9 cellular contexts compared by ENCODE assay signal in genomic region chr9:101035098-101035497, GRCh38. TPM values are rescaled to one million over a fixed set of nuclear protein-coding genes. Genes with fewer than 3 reads are reported as not detected.
"Had no signal": no experiment of that assay in that cellular context is flagged by ENCODE, and none has a peak within 500 bp of the region (broad histone marks: within the 10 kb centered on the region; RNA-seq: fewer than 3 reads in every experiment).

No MANE protein-coding gene starts in this region.

- H3K27ac ChIP-seq: HL-60, KMS-11 had no signal

- H3K4me3 Mint-ChIP-seq: IgD-negative memory B cell had no signal

- H3K4me3 ChIP-seq: K562 had no signal

- H3K4me1 Mint-ChIP-seq: IgD-negative memory B cell had no signal

- FAIRE-seq: HepG2, HTR-8/SVneo, K562 had no signal

- H3K27ac Mint-ChIP-seq: IgD-negative memory B cell had no signal

- H3K36me3 Mint-ChIP-seq: IgD-negative memory B cell had no signal

- DNase-seq: IMR-90, KBM-7, KG1 had no signal

- ATAC-seq: HepG2, K562 had no signal

RNA-seq across cellular contexts. Expression of gene PLPPR1, which starts 6.6 kb away (rescaled TPM):
- total RNA-seq: IMR-90, K562 had no signal
- polyA plus RNA-seq: IgD-negative memory B cell, IMR-90, K562 had no signal
